In genomic region chr14:104843442-104844305, GRCh38 we compare ENCODE assay signal across 10 cellular contexts. TPM values are rescaled to one million over a fixed set of nuclear protein-coding genes. Genes with fewer than 3 reads are reported as not detected.
A peak's percentile ranks its signal among the peaks of the same experiment; 100 is the strongest.
DNase-seq lines count a peak whose midpoint lies in the region; ATAC-seq and TF ChIP-seq lines count a peak whose summit lies in the region.
"Had no signal": no experiment of that assay in that cellular context is flagged by ENCODE, and none has a peak within 500 bp of the region (broad histone marks: within the 10 kb centered on the region; RNA-seq: fewer than 3 reads in every experiment).

No MANE protein-coding gene starts in this region.

- no peak overlapping the region for H2BK120ac ChIP-seq in IMR-90 (ENCODE audit: low read depth, low read length)

- no peak overlapping the region for H4K91ac ChIP-seq in IMR-90 (ENCODE audit: insufficient read depth, low read depth, low read length)

- no peak overlapping the region for H3K14ac ChIP-seq in IMR-90 (replicated peaks; ENCODE audit: low read depth, low read length)

- BruUV-seq in IMR-90 (replicated peaks; lab: Mats Ljungman, UMichigan), result no TSS peak

- no peak overlapping the region for H3K4me3 ChIP-seq in IMR-90 (ENCODE audit: insufficient read depth, low read depth, low read length)
- peak overlapping the region; percentile 30 for H3K4me3 ChIP-seq in choroid plexus epithelial cell (ENCODE audit: low read depth, low read length)
- H3K4me3 ChIP-seq in MG63, result no peak overlapping the region
- H3K4me3 ChIP-seq in ovary, result no peak overlapping the region

- in situ Hi-C loops in IMR-90 (cut with MboI; ENCODE audit: low sequenced_read_pairs), result no loop called here

- peak overlapping the region; percentile 67 for H2AFZ ChIP-seq in IMR-90 (replicated peaks; ENCODE audit: low read length, poor library complexity)

- no peak overlapping the region for H3K9ac ChIP-seq in IMR-90 (ENCODE audit: low read depth, low read length)

- DNase-seq in IMR-90 (no peak), choroid plexus epithelial cell (ENCODE audit: low read depth) (peak; percentile 34), left kidney (ENCODE audit: low read depth, low spot score) (peak; percentile 66), MG63 (no peak), ovary (no peak)
- DNase-seq in stimulated activated naive B cell treated with anti-CD40 and anti-IgM and Interleukin-4, amounts not matched to agents 10 μg/mL and 1 μg/mL and 100 μg/mL, for 72 hours, result no peak
- no peak for DNase-seq in CD4-positive, alpha-beta T cell
- DNase-seq: T-helper 1 cell had no signal

- no peak overlapping the region for H3K23ac ChIP-seq in IMR-90 (ENCODE audit: low read depth, low read length)

- no peak overlapping the region for H2BK5ac ChIP-seq in IMR-90 (ENCODE audit: low read depth, low read length, poor library complexity, severe bottlenecking)

- H3K4me1 ChIP-seq in IMR-90 (ENCODE audit: control insufficient read depth, insufficient read depth, low read length) (no peaks in the 10 kb centered on the region; the same call in 1 of the 2 replicates), ovary (ENCODE audit: insufficient read depth) (peaks cover 5% of the 10 kb centered on the region)

- peaks cover 5% of the 10 kb centered on the region for H3K9me3 ChIP-seq in IMR-90 (ENCODE audit: control insufficient read depth, insufficient read depth, low read length)
- no peaks in the 10 kb centered on the region for H3K9me3 ChIP-seq in MG63
- H3K9me3 ChIP-seq in ovary, result no peaks in the 10 kb centered on the region
- no peaks in the 10 kb centered on the region for H3K9me3 ChIP-seq in CD4-positive, alpha-beta T cell (ENCODE audit: control insufficient read depth, low read length)

- H3K9me3 Mint-ChIP-seq in stimulated activated naive B cell treated with anti-CD40 and anti-IgM and Interleukin-4, amounts not matched to agents 10 μg/mL and 1 μg/mL and 100 μg/mL, for 72 hours, result no peaks in the 10 kb centered on the region
- H3K9me3 Mint-ChIP-seq in CD4-positive, alpha-beta T cell, result no peaks in the 10 kb centered on the region
- H3K9me3 Mint-ChIP-seq: dendritic cell treated with granulocyte-macrophage colony-stimulating factor and Interleukin-4, amounts not matched to agents 40 ng/mL and 50 ng/mL, for 4 days had no signal

- no peak overlapping the region for H3K4ac ChIP-seq in IMR-90 (ENCODE audit: low read depth, low read length)

- TF ChIP-seq POLR2A in IMR-90 (IDR thresholded peaks at IDR 0.05; ENCODE audit: low read depth, low read length), result no peak
- no peak for TF ChIP-seq POLR2A in ovary (IDR thresholded peaks at IDR 0.05)

- H3K27ac ChIP-seq in IMR-90 (ENCODE audit: insufficient read depth, low read length) (no peak overlapping the region), ovary (no peak overlapping the region)
- no peak overlapping the region for H3K27ac ChIP-seq in CD4-positive, alpha-beta T cell (ENCODE audit: low read depth, low read length)

- no peaks in the 10 kb centered on the region for H3K9me1 ChIP-seq in IMR-90 (ENCODE audit: insufficient read depth, low read length)

- POLR2A ChIA-PET in IMR-90 (lab: Charles Lee; ENCODE audit: unreplicated experiment), result no interaction called here
- POLR2A ChIA-PET in CD4-positive, alpha-beta T cell (lab: Charles Lee), result no interaction called here

- no peak for TF ChIP-seq EP300 in ovary (IDR thresholded peaks at IDR 0.05)

- H3K36me3 Mint-ChIP-seq in stimulated activated naive B cell treated with anti-CD40 and anti-IgM and Interleukin-4, amounts not matched to agents 10 μg/mL and 1 μg/mL and 100 μg/mL, for 72 hours, result peaks cover 0 to 3% of the 10 kb centered on the region in 2 donors
- no peaks in the 10 kb centered on the region for H3K36me3 Mint-ChIP-seq in CD4-positive, alpha-beta T cell (ENCODE audit: low read depth)

- ATAC-seq in IMR-90 (ENCODE audit: low read depth) (peak; percentile 66), HG02973 (IDR thresholded peaks at IDR 0.05; ENCODE audit: unreplicated experiment) (no peak)
- no peak for ATAC-seq in stimulated activated naive B cell treated with anti-CD40 and anti-IgM and Interleukin-4, amounts not matched to agents 10 μg/mL and 1 μg/mL and 100 μg/mL, for 72 hours (replicated peaks)
- ATAC-seq in CD4-positive, alpha-beta T cell (ENCODE audit: poor library complexity), result no peak

- TF ChIP-seq RAD21 in IMR-90 (IDR thresholded peaks at IDR 0.05; ENCODE audit: low read length), result no peak

- H3K36me3 ChIP-seq in IMR-90 (ENCODE audit: control insufficient read depth, insufficient read depth, low read length), result no peaks in the 10 kb centered on the region
- no peaks in the 10 kb centered on the region for H3K36me3 ChIP-seq in MG63
- H3K36me3 ChIP-seq in ovary, result no peaks in the 10 kb centered on the region

- H2BK15ac ChIP-seq in IMR-90 (ENCODE audit: low read depth, low read length), result no peak overlapping the region

- no peak overlapping the region for H3K56ac ChIP-seq in IMR-90 (ENCODE audit: extremely low read depth, insufficient read depth, low read length)

- H2AK5ac ChIP-seq in IMR-90 (ENCODE audit: low read depth, low read length), result no peak overlapping the region

- no peak for TF ChIP-seq CTCF in IMR-90 (conservative IDR thresholded peaks at IDR 0.05; ENCODE audit: low read depth, low read length)
- no peak for TF ChIP-seq CTCF in choroid plexus epithelial cell (conservative IDR thresholded peaks at IDR 0.05; ENCODE audit: low read depth, low read length)
- TF ChIP-seq CTCF in ovary (IDR thresholded peaks at IDR 0.05), result no peak
- TF ChIP-seq CTCF in CD4-positive, alpha-beta T cell (IDR thresholded peaks at IDR 0.05), result no peak

- no peaks in the 10 kb centered on the region for H3K79me1 ChIP-seq in IMR-90 (ENCODE audit: low read depth in 1 of 2, low read length in 2 of 2)

- H2AK9ac ChIP-seq in IMR-90 (replicated peaks; ENCODE audit: low read depth, low read length, poor library complexity), result no peak overlapping the region

- H3K4me2 ChIP-seq in IMR-90 (ENCODE audit: low read depth, low read length), result peak overlapping the region; percentile 53; the same call in 1 of the 2 replicates

- CTCF ChIA-PET in IMR-90 (lab: Yijun Ruan, JAX), result no interaction called here
- CTCF ChIA-PET in CD4-positive, alpha-beta T cell (lab: Charles Lee), result no interaction called here

- WGBS in IMR-90 (ENCODE audit: extremely low coverage in 2 of 2, insufficient read length in 1 of 2), 2 experiments, result 2% methylated on average over 9 of the region's 69 CpGs; no CpG with 5 or more reads in 1 of the 2 experiments
- 1% methylated on average over 64 to 69 of the region's 69 CpGs for WGBS in ovary, 3 donors

- no peak overlapping the region for H4K5ac ChIP-seq in IMR-90 (ENCODE audit: low read depth, low read length)

- H3K27ac Mint-ChIP-seq in stimulated activated naive B cell treated with anti-CD40 and anti-IgM and Interleukin-4, amounts not matched to agents 10 μg/mL and 1 μg/mL and 100 μg/mL, for 72 hours, result peak overlapping the region; percentile 47
- H3K27ac Mint-ChIP-seq in CD4-positive, alpha-beta T cell, result no peak overlapping the region
- H3K27ac Mint-ChIP-seq: dendritic cell treated with granulocyte-macrophage colony-stimulating factor and Interleukin-4, amounts not matched to agents 40 ng/mL and 50 ng/mL, for 4 days had no signal

- H3K18ac ChIP-seq in IMR-90 (ENCODE audit: low read depth, low read length), result no peak overlapping the region

- peaks cover 7 to 17% of the 10 kb centered on the region in 2 donors for H3K4me1 Mint-ChIP-seq in stimulated activated naive B cell treated with anti-CD40 and anti-IgM and Interleukin-4, amounts not matched to agents 10 μg/mL and 1 μg/mL and 100 μg/mL, for 72 hours
- H3K4me1 Mint-ChIP-seq in CD4-positive, alpha-beta T cell (ENCODE audit: low read depth), result no peaks in the 10 kb centered on the region

- no peak overlapping the region for H4K8ac ChIP-seq in IMR-90 (ENCODE audit: low read depth in 2 of 2, low read length in 2 of 2)

- H4K20me1 ChIP-seq in IMR-90 (ENCODE audit: insufficient read depth, low read length), result no peaks in the 10 kb centered on the region; the same call in 1 of the 2 replicates

- intact Hi-C loops in IMR-90 (cut with micrococcal nuclease) (no loop called here), ovary (cut with DNase I) (no loop called here)
- intact Hi-C loops in CD4-positive, alpha-beta T cell (cut with DNase I, micrococcal nuclease), result no loop called here

- dilution Hi-C loops in IMR-90 (cut with HindIII; ENCODE audit: low sequenced_read_pairs, unreplicated experiment), result no loop called here

- H3K27me3 ChIP-seq in IMR-90 (ENCODE audit: control insufficient read depth, insufficient read depth, low read length), result peaks cover 58% of the 10 kb centered on the region
- peaks cover 17% of the 10 kb centered on the region for H3K27me3 ChIP-seq in MG63
- no peaks in the 10 kb centered on the region for H3K27me3 ChIP-seq in ovary
- peaks cover 48% of the 10 kb centered on the region for H3K27me3 ChIP-seq in CD4-positive, alpha-beta T cell (ENCODE audit: control insufficient read depth, insufficient read depth, low read length)

- peak overlapping the region; percentile 74 to 82 for H3K4me3 Mint-ChIP-seq in stimulated activated naive B cell treated with anti-CD40 and anti-IgM and Interleukin-4, amounts not matched to agents 10 μg/mL and 1 μg/mL and 100 μg/mL, for 72 hours
- H3K4me3 Mint-ChIP-seq in CD4-positive, alpha-beta T cell, result no peak overlapping the region
- H3K4me3 Mint-ChIP-seq: dendritic cell treated with granulocyte-macrophage colony-stimulating factor and Interleukin-4, amounts not matched to agents 40 ng/mL and 50 ng/mL, for 4 days had no signal

- no peak overlapping the region for H2BK20ac ChIP-seq in IMR-90 (ENCODE audit: low read depth, low read length)

- peaks cover 57 to 90% of the 10 kb centered on the region in 2 donors for H3K27me3 Mint-ChIP-seq in stimulated activated naive B cell treated with anti-CD40 and anti-IgM and Interleukin-4, amounts not matched to agents 10 μg/mL and 1 μg/mL and 100 μg/mL, for 72 hours
- H3K27me3 Mint-ChIP-seq in CD4-positive, alpha-beta T cell, result peaks cover 70% of the 10 kb centered on the region

RNA-seq across cellular contexts. Expression of gene CEP170B, which starts 21.4 kb away (rescaled TPM):
- 3.6 and 4.2 TPM in 2 replicates for total RNA-seq in IMR-90 (2012; rRNA removed)
- 13.1 and 17.5 TPM in 2 replicates for polyA plus RNA-seq in IMR-90 (2012; rRNA removed)
- 8.0 and 13.1 TPM in 2 replicates for polyA plus RNA-seq in IMR-90 (2012; cell fraction: cytosol; rRNA removed)
- 67.5 and 145 TPM in 2 replicates for polyA plus RNA-seq in IMR-90 (2012; cell fraction: nucleus; rRNA removed; ENCODE audit: low replicate concordance)
- total RNA-seq in MG63 (2014; rRNA removed; shearing (Covaris generic); ENCODE audit: low replicate concordance), result 7.5 and 13.6 TPM in 2 replicates
- total RNA-seq in ovary, result 10 to 100 TPM in 4 of 7 donors, 1 to 10 TPM in 3; 3.0 to 22.7 (median 11.7) TPM
- 1 to 10 TPM; 1.9 to 5.1 TPM for polyA plus RNA-seq in ovary
- total RNA-seq in CD4-positive, alpha-beta T cell, result 1 to 10 TPM; 4.4 to 4.7 TPM

RNA-seq across cellular contexts. Expression of gene ZBTB42, which starts 42.8 kb away (rescaled TPM):
- total RNA-seq in IMR-90 (2012; rRNA removed) (1.1 and 1.3 TPM in 2 replicates), ovary (10 to 100 TPM in 1 of 7 donors, 1 to 10 TPM in 6; 2.0 to 18.7 (median 4.1) TPM)
- polyA plus RNA-seq in IMR-90 (2012; rRNA removed) (2.3 and 3.6 TPM in 2 replicates), ovary (1 to 10 TPM in 1 of 2 donors, under 1 TPM in 1; 0.42 to 1.8 TPM)
- polyA plus RNA-seq in IMR-90 (2012; cell fraction: cytosol; rRNA removed), result 1.7 and 3.3 TPM in 2 replicates
- 1.2 and 2.1 TPM in 2 replicates for polyA plus RNA-seq in IMR-90 (2012; cell fraction: nucleus; rRNA removed; ENCODE audit: low replicate concordance)
- total RNA-seq in MG63 (2014; rRNA removed; shearing (Covaris generic); ENCODE audit: low replicate concordance), result 2.5 and 3.9 TPM in 2 replicates
- 1 to 10 TPM; 2.9 to 3.0 TPM for total RNA-seq in CD4-positive, alpha-beta T cell

RNA-seq across cellular contexts. Expression of gene AKT1, which starts 48.1 kb away (rescaled TPM):
- 182 and 193 TPM in 2 replicates for total RNA-seq in IMR-90 (2012; rRNA removed)
- polyA plus RNA-seq in IMR-90 (2012; rRNA removed), result 221 and 242 TPM in 2 replicates
- 248 and 535 TPM in 2 replicates for polyA plus RNA-seq in IMR-90 (2012; cell fraction: cytosol; rRNA removed)
- polyA plus RNA-seq in IMR-90 (2012; cell fraction: nucleus; rRNA removed; ENCODE audit: low replicate concordance), result 317 and 551 TPM in 2 replicates
- 118 and 140 TPM in 2 replicates for total RNA-seq in MG63 (2014; rRNA removed; shearing (Covaris generic); ENCODE audit: low replicate concordance)
- 100 to 1,000 TPM in 4 of 7 donors, 10 to 100 TPM in 3; 58.1 to 105 (median 103) TPM for total RNA-seq in ovary
- 10 to 100 TPM; 53.9 to 72.6 TPM for polyA plus RNA-seq in ovary
- 10 to 100 TPM; 58.8 to 66.5 TPM for total RNA-seq in CD4-positive, alpha-beta T cell

Comparison
In these comparisons a context has a peak if more than half of its experiments do, and no peak if none do; other contexts are left out.
1. DNase-seq: peak in choroid plexus epithelial cell (single experiment) and left kidney (single experiment); none in IMR-90 (single experiment), stimulated activated naive B cell treated with anti-CD40 and anti-IgM and Interleukin-4, amounts not matched to agents 10 μg/mL and 1 μg/mL and 100 μg/mL, for 72 hours (single experiment), MG63 (single experiment), ovary (0 of 5) and CD4-positive, alpha-beta T cell (0 of 10).